In genomic region chr22:28679611-28680287, GRCh38 we compare ENCODE assay signal across 8 cellular contexts. TPM values are rescaled to one million over a fixed set of nuclear protein-coding genes. Genes with fewer than 3 reads are reported as not detected.
DNase-seq lines count a peak whose midpoint lies in the region; ATAC-seq and TF ChIP-seq lines count a peak whose summit lies in the region.
"Not testable (repeated sequence)": the region's sequence is repeated elsewhere in the genome, so short reads cannot be mapped to it uniquely, and the experiment has no call there.

TSS of gene TTC28 (minus strand) at chr22:28679840. CDS start at chr22:28679723, 117 bp downstream.

- peak within 1 kb of the TSS; percentile 89 for H3K4me3 Mint-ChIP-seq in HFFc6
- H3K4me3 Mint-ChIP-seq in activated CD4-positive, alpha-beta T cell treated with anti-CD3 and anti-CD28 coated beads, Interleukin-2, amount 10 ng/mL, durations not matched to agents 24 days and 14 days, result peak within 1 kb of the TSS; percentile 81

- intact Hi-C loops in activated CD4-positive, alpha-beta T cell treated with anti-CD3 and anti-CD28 coated beads, Interleukin-2, amount 10 ng/mL, durations not matched to agents 24 days and 14 days (cut with micrococcal nuclease), result loop anchor here (10.0 kb wide), 1 partner anchor 275 kb away; no protein-coding TSS in a partner anchor
- intact Hi-C loops in heart right ventricle (cut with DNase I), result loop anchor here in 2 of 10 donors (2.0 to 10.0 kb wide), 2 partner anchors 29 to 65 kb away; partner anchors contain the start of genes CHEK2 (in 1 of the 2) and HSCB (in 1 of the 2)

- not testable (repeated sequence) for H3K27me3 Mint-ChIP-seq in HFFc6 (ENCODE audit: insufficient read depth)
- peaks cover 70% of the 10 kb centered on the region for H3K27me3 Mint-ChIP-seq in activated CD4-positive, alpha-beta T cell treated with anti-CD3 and anti-CD28 coated beads, Interleukin-2, amount 10 ng/mL, durations not matched to agents 24 days and 14 days

- not testable (repeated sequence) for H3K9me3 Mint-ChIP-seq in HFFc6; activated CD4-positive, alpha-beta T cell treated with anti-CD3 and anti-CD28 coated beads, Interleukin-2, amount 10 ng/mL, durations not matched to agents 24 days and 14 days

- peak within 1 kb of the TSS; percentile 74 to 95 (median 90) for H3K4me3 ChIP-seq in heart right ventricle
- H3K4me3 ChIP-seq in muscle layer of duodenum (ENCODE audit: low read depth in 1 of 2, low read length in 2 of 2), result peak within 1 kb of the TSS; percentile 63 to 77

- peak within 1 kb of the TSS; percentile 66 for H3K27ac Mint-ChIP-seq in HFFc6
- H3K27ac Mint-ChIP-seq in activated CD4-positive, alpha-beta T cell treated with anti-CD3 and anti-CD28 coated beads, Interleukin-2, amount 10 ng/mL, durations not matched to agents 24 days and 14 days, result not testable (repeated sequence)

- peaks cover 0 to 20% (median 9%) of the 10 kb centered on the region in 9 donors for H3K4me1 ChIP-seq in heart right ventricle
- not testable (repeated sequence) for H3K4me1 ChIP-seq in muscle layer of duodenum (ENCODE audit: control insufficient read depth in 1 of 2, insufficient read depth in 2 of 2, low read length in 2 of 2)

- H3K36me3 ChIP-seq in heart right ventricle; muscle layer of duodenum (ENCODE audit: control insufficient read depth in 1 of 2, insufficient read depth in 2 of 2, low read length in 2 of 2): not testable (repeated sequence)

- DNase-seq in CD1c-positive myeloid dendritic cell (ENCODE audit: extremely low spot score) (peak; percentile 63), HFFc6 (peak; percentile 35), NCI-H345 treated with DMSO at 0.1 percent for 48 hours (lab: John Stamatoyannopoulos, UW; ENCODE audit: unreplicated experiment) (peak; percentile 16), caudate nucleus (lab: John Stamatoyannopoulos, UW) (peak in 57 of 61 donors; percentile 5 to 84 (median 62)), heart right ventricle (peak; percentile 88 to 93)
- peak; percentile 71 for DNase-seq in activated CD4-positive, alpha-beta T cell treated with anti-CD3 and anti-CD28 coated beads, Interleukin-2, amount 10 ng/mL, durations not matched to agents 24 days and 14 days
- peak; percentile 21 to 37 for DNase-seq in stimulated activated CD8-positive, alpha-beta memory T cell treated with anti-CD3 and anti-CD28 coated beads, Interleukin-2, amount 100 ng/mL, for 48 hours (ENCODE audit: low read depth in 2 of 2)

- not testable (repeated sequence) for H3K4me1 Mint-ChIP-seq in HFFc6 (ENCODE audit: low read depth)
- H3K4me1 Mint-ChIP-seq in activated CD4-positive, alpha-beta T cell treated with anti-CD3 and anti-CD28 coated beads, Interleukin-2, amount 10 ng/mL, durations not matched to agents 24 days and 14 days, result peaks cover 14% of the 10 kb centered on the region

- H3K9me3 ChIP-seq in heart right ventricle; muscle layer of duodenum (ENCODE audit: control insufficient read depth in 1 of 2, low read length in 2 of 2): not testable (repeated sequence)

- H3K27me3 ChIP-seq in heart right ventricle, result peaks cover 0 to 52% (median 0%) of the 10 kb centered on the region in 7 donors
- not testable (repeated sequence) for H3K27me3 ChIP-seq in muscle layer of duodenum (ENCODE audit: low read depth, low read length)

- 5% methylated on average over 73 to 101 of the region's 101 CpGs for WGBS in heart right ventricle, 2 donors

- ATAC-seq in heart right ventricle, result peak in 5 of 8 donors; percentile 31 to 78 (median 54)

- H3K27ac ChIP-seq in caudate nucleus (ENCODE audit: low read depth, low read length); muscle layer of duodenum (ENCODE audit: low read length): not testable (repeated sequence)
- peak within 1 kb of the TSS in 9 of 10 donors; percentile 64 to 81 (median 74) for H3K27ac ChIP-seq in heart right ventricle

- H3K36me3 Mint-ChIP-seq in HFFc6 (ENCODE audit: low read depth); activated CD4-positive, alpha-beta T cell treated with anti-CD3 and anti-CD28 coated beads, Interleukin-2, amount 10 ng/mL, durations not matched to agents 24 days and 14 days (ENCODE audit: low read depth): not testable (repeated sequence)

- TF ChIP-seq CTCF in HFFc6 (IDR thresholded peaks at IDR 0.05), result not testable (repeated sequence)
- peak in 2 of 9 donors; percentile 7 to 13 for TF ChIP-seq CTCF in heart right ventricle (IDR thresholded peaks at IDR 0.05)

RNA-seq across cellular contexts. Expression of gene TTC28, which starts in this region (rescaled TPM):
- total RNA-seq in HFFc6 (2021; fragmentation: NEBNext Ultra II Directional; extraction: Animal tissue kit (Norgen Biotek cat#: 25700)), result 10 to 100 TPM; 10.8 to 18.9 (median 13.6) TPM
- 1.3 and 2.2 TPM in 2 replicates for total RNA-seq in activated CD4-positive, alpha-beta T cell treated with anti-CD3 and anti-CD28 coated beads, Interleukin-2, amount 10 ng/mL, durations not matched to agents 24 days and 14 days
- total RNA-seq in heart right ventricle, result 10 to 100 TPM in 9 of 10 donors, 1 to 10 TPM in 1; 9.9 to 27.7 (median 20.9) TPM
- 1 to 10 TPM; 2.1 to 6.4 TPM for polyA plus RNA-seq in heart right ventricle

Comparison
In these comparisons a context has a peak if more than half of its experiments do, and no peak if none do; other contexts are left out.
1. DNase-seq: peak in every context shown above with its lines; median percentile 90 in heart right ventricle; 71 in activated CD4-positive, alpha-beta T cell treated with anti-CD3 and anti-CD28 coated beads, Interleukin-2, amount 10 ng/mL, durations not matched to agents 24 days and 14 days; 63 in CD1c-positive myeloid dendritic cell; 62 in caudate nucleus; 35 in HFFc6; 29 in stimulated activated CD8-positive, alpha-beta memory T cell treated with anti-CD3 and anti-CD28 coated beads, Interleukin-2, amount 100 ng/mL, for 48 hours; 16 in NCI-H345 treated with DMSO at 0.1 percent for 48 hours.